In the genomic region with DNA sequence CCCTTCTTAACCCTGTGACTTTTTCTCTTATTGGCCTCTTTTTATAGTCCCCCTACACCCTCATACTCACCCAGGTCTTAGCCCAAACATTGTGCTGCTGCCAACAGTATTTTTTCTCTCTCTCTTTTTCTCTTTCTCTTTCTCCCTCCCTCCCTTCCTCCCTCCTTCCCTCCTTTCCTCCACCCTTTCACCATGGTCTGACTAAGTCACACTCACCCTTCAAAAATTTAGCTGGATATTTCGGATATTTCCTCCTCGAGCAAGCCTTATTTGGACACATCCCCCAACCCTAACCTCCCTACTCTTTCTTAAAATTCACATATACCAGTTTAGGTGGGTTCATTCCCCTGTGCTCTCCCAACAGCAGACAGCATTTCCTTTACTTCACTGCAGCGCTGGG, we compare ENCODE assay signal across 19 cellular contexts.
DNase-seq lines count a peak whose midpoint lies in the region; ATAC-seq and TF ChIP-seq lines count a peak whose summit lies in the region.
"Had no signal": no experiment of that assay in that cellular context is flagged by ENCODE, and none has a peak within 500 bp of the region (broad histone marks: within the 10 kb centered on the region; RNA-seq: fewer than 3 reads in every experiment).

No MANE protein-coding gene starts in this region.

- no peak overlapping the region for H2BK12ac ChIP-seq in trophoblast cell (ENCODE audit: low read length)

- H3K4me1 ChIP-seq in SJSA1 (replicated peaks) (peaks cover 51% of the 10 kb centered on the region), trophoblast cell (ENCODE audit: control insufficient read depth in 1 of 2, insufficient read depth in 2 of 2, low read length in 2 of 2) (peaks cover 9 to 18% of the 10 kb centered on the region in 2 experiments), thyroid gland (peaks cover 9 to 11% of the 10 kb centered on the region in 2 donors)

- peaks cover 9% of the 10 kb centered on the region for H3K79me1 ChIP-seq in trophoblast cell (ENCODE audit: low read length)

- no peak overlapping the region for H2AK5ac ChIP-seq in trophoblast cell (ENCODE audit: low read length)

- intact Hi-C loops in thyroid gland (cut with DNase I): no loop called here

- H3K9ac ChIP-seq in trophoblast cell (ENCODE audit: low read length): no peak overlapping the region
- H3K9ac ChIP-seq: KMS-11 had no signal

- H3K18ac ChIP-seq in trophoblast cell (ENCODE audit: low read length): no peak overlapping the region

- no peak for TF ChIP-seq CTCF in fibroblast of mammary gland (conservative IDR thresholded peaks at IDR 0.05; ENCODE audit: control insufficient read depth, insufficient read depth, low read depth, low read length)
- no peak for TF ChIP-seq CTCF in thyroid gland (IDR thresholded peaks at IDR 0.05)

- ATAC-seq in GM21723 (IDR thresholded peaks at IDR 0.05; ENCODE audit: unreplicated experiment) (no peak), HG03442 (IDR thresholded peaks at IDR 0.05; ENCODE audit: unreplicated experiment) (no peak)
- ATAC-seq: activated CD4-positive, alpha-beta T cell treated with anti-CD3 and anti-CD28 coated beads for 36 hours; Panc1 had no signal

- H4K8ac ChIP-seq in trophoblast cell (ENCODE audit: low read depth, low read length): peak overlapping the region; percentile 13

- no peak overlapping the region for H3K23ac ChIP-seq in trophoblast cell (ENCODE audit: low read length)

- peaks cover 7% of the 10 kb centered on the region; the same call in 1 of the 2 replicates for H3K36me3 ChIP-seq in SJSA1
- H3K36me3 ChIP-seq in trophoblast cell (ENCODE audit: control insufficient read depth in 1 of 2, insufficient read depth in 2 of 2, low read length in 2 of 2): no peaks in the 10 kb centered on the region
- no peaks in the 10 kb centered on the region for H3K36me3 ChIP-seq in thyroid gland

- H3K4ac ChIP-seq in trophoblast cell (ENCODE audit: low read depth, low read length): no peak overlapping the region

- no peak for TF ChIP-seq POLR2A in thyroid gland (IDR thresholded peaks at IDR 0.05)

- peak overlapping the region; percentile 63 for H4K91ac ChIP-seq in trophoblast cell (ENCODE audit: low read depth, low read length)

- peak overlapping the region; percentile 20 for H3K4me3 ChIP-seq in SJSA1
- no peak overlapping the region for H3K4me3 ChIP-seq in fibroblast of mammary gland (ENCODE audit: control insufficient read depth, low read depth, low read length)
- no peak overlapping the region for H3K4me3 ChIP-seq in trophoblast cell (ENCODE audit: low read depth, low read length)
- no peak overlapping the region for H3K4me3 ChIP-seq in thyroid gland (replicated peaks in 1 of 3)
- H3K4me3 ChIP-seq: testis had no signal

- no peaks in the 10 kb centered on the region; the same call in 1 of the 2 replicates for H3K9me3 ChIP-seq in SJSA1 (replicated peaks)
- peaks cover 3% of the 10 kb centered on the region for H3K9me3 ChIP-seq in trophoblast cell (ENCODE audit: insufficient read depth, low read depth, low read length)
- no peaks in the 10 kb centered on the region for H3K9me3 ChIP-seq in thyroid gland
- H3K9me3 ChIP-seq: testis had no signal

- H2BK120ac ChIP-seq in trophoblast cell (ENCODE audit: insufficient read depth, low read length, poor library complexity): no peak overlapping the region

- WGBS in trophoblast cell (ENCODE audit: extremely low coverage, insufficient coverage, insufficient read length): 100% methylated on average over 1 of the region's 3 CpGs
- WGBS in thyroid gland, 2 donors: 86 to 90% methylated on average over 3 of the region's 3 CpGs

- no peak overlapping the region for H2BK5ac ChIP-seq in trophoblast cell (ENCODE audit: low read depth, low read length, poor library complexity)

- no peak overlapping the region for H4K12ac ChIP-seq in trophoblast cell (ENCODE audit: low read depth, low read length)

- H3K27ac ChIP-seq in SJSA1: peak overlapping the region; percentile 87
- H3K27ac ChIP-seq in trophoblast cell (ENCODE audit: low read depth, low read length): peak overlapping the region; percentile 18
- H3K27ac ChIP-seq in thyroid gland: no peak overlapping the region
- H3K27ac ChIP-seq: KMS-11, testis had no signal

- H3K27me3 ChIP-seq in SJSA1 (replicated peaks) (no peaks in the 10 kb centered on the region), trophoblast cell (ENCODE audit: insufficient read depth, low read length) (no peaks in the 10 kb centered on the region), thyroid gland (no peaks in the 10 kb centered on the region)
- H3K27me3 ChIP-seq: testis had no signal

- H2AFZ ChIP-seq in trophoblast cell (ENCODE audit: insufficient read depth, low read length, poor library complexity): no peak overlapping the region

- H3K4me2 ChIP-seq in trophoblast cell (ENCODE audit: low read length): peak overlapping the region; percentile 39
- H3K4me2 ChIP-seq: KMS-11 had no signal

- H3K79me2 ChIP-seq in trophoblast cell (ENCODE audit: control insufficient read depth, insufficient read depth, low read length, poor library complexity): peaks cover 2% of the 10 kb centered on the region

- H3K14ac ChIP-seq in trophoblast cell (ENCODE audit: low read length): no peak overlapping the region

- DNase-seq in EL (peak; percentile 93), SJSA1 (ENCODE audit: low read depth in 1 of 2, low spot score in 2 of 2) (peak; percentile 78 to 91), fibroblast of mammary gland (ENCODE audit: low read depth) (peak; percentile 66), trophoblast cell (peak in 1 of 2 donors; percentile 62), thyroid gland (no peak)
- no peak for DNase-seq in activated CD4-positive, CD25-positive, alpha-beta regulatory T cell (lab: John Stamatoyannopoulos, UW)
- DNase-seq: activated CD4-positive, alpha-beta T cell treated with anti-CD3 and anti-CD28 coated beads for 36 hours; activated T-cell treated with anti-CD3 and anti-CD28 coated beads, Interleukin-2, amount 50 U/mL, for 1 hour; amygdala; C1 segment of cervical spinal cord; DMS79 treated with DMSO at 0.1 percent for 48 hours; effector CD4-positive, alpha-beta T cell; NCI-H1930; NCI-H526; testis had no signal

Comparison
In these comparisons a context has a peak if more than half of its experiments do, and no peak if none do; other contexts are left out.
1. DNase-seq: peak in EL (single experiment), SJSA1 (2 of 2) and fibroblast of mammary gland (single experiment); none in activated CD4-positive, CD25-positive, alpha-beta regulatory T cell (0 of 4) and thyroid gland (0 of 2).
2. H3K27ac ChIP-seq: peak in SJSA1 (single experiment) and trophoblast cell (single experiment); none in thyroid gland (0 of 3).